In the genomic region with DNA sequence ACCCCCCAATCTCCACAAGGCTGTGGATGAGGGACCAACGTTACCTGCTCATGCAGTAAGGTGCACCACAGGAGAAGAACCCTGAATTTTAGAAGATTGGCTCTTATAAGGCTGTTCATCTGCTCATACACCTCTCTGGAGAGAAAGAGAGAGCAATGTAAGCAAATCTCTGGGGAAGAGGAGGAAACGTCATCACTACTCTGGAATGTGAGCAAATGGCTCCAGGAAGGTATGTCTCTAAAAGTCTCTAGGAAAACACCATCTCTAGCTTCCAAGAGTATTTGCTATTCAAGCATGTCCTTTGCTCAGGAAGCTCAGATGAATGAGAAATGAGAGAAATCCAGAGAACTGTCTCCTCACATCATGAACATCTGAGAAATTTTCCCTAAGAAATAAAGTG, we compare ENCODE assay signal across 27 cellular contexts.
A peak's percentile ranks its signal among the peaks of the same experiment; 100 is the strongest.
DNase-seq lines count a peak whose midpoint lies in the region; FAIRE-seq and TF ChIP-seq lines count a peak whose summit lies in the region.
"Had no signal": no experiment of that assay in that cellular context is flagged by ENCODE, and none has a peak within 500 bp of the region (broad histone marks: within the 10 kb centered on the region; RNA-seq: fewer than 3 reads in every experiment).

No MANE protein-coding gene starts in this region.

- no peak for FAIRE-seq in GM12891 (lab: Jason Lieb, UNC)

- BruUV-seq in mammary epithelial cell (replicated peaks; lab: Mats Ljungman, UMichigan) = no TSS peak

- no peak for DNase-seq in mammary epithelial cell
- DNase-seq in breast epithelium (ENCODE audit: low spot score in 2 of 2) = no peak
- DNase-seq in dermis blood vessel endothelial cell = peak; percentile 23
- peak; percentile 29 for DNase-seq in kidney epithelial cell (ENCODE audit: low read depth)
- no peak for DNase-seq in GM12891 (ENCODE audit: insufficient read length, low spot score)
- DNase-seq in GDM1 (lab: John Stamatoyannopoulos, UW) = no peak
- DNase-seq in DMS 273 treated with DMSO at 0.1 percent for 48 hours (lab: John Stamatoyannopoulos, UW) = no peak
- DNase-seq in endodermal cell = no peak
- DNase-seq: activated CD8-positive, alpha-beta T cell treated with anti-CD3 and anti-CD28 coated beads, Interleukin-2, amount 10 ng/mL, durations not matched to agents 7 days and 5 days; amygdala; CD4-positive, CD25-positive, alpha-beta regulatory T cell; DMS153; left cardiac atrium; NCI-H1417; NCI-H2081; NCI-H2227 treated with DMSO at 0.1 percent for 48 hours; NCI-H748 treated with DMSO at 0.1 percent for 48 hours; posterior cingulate gyrus; right lobe of liver; stimulated activated naive B cell treated with anti-CD40 and anti-IgM and Interleukin-4, amounts not matched to agents 10 μg/mL and 1 μg/mL and 100 μg/mL, for 72 hours; T-helper 17 cell; upper lobe of right lung had no signal

- H3K27ac ChIP-seq in mammary epithelial cell (ENCODE audit: insufficient read depth, low read depth, low read length) (no peak overlapping the region), breast epithelium (no peak overlapping the region), endodermal cell (ENCODE audit: low read depth, low read length) (no peak overlapping the region)
- H3K27ac ChIP-seq: 22Rv1, neural progenitor cell, right lobe of liver, SK-N-MC, upper lobe of right lung had no signal

- peaks cover 3% of the 10 kb centered on the region for H3K36me3 Mint-ChIP-seq in endodermal cell (ENCODE audit: low read depth)
- H3K36me3 Mint-ChIP-seq: activated naive CD4-positive, alpha-beta T cell treated with anti-CD3 and anti-CD28 coated beads, Interleukin-2, amount 50 U/mL, for 24 hours; CD4-positive, CD25-positive, alpha-beta regulatory T cell; stimulated activated naive B cell treated with anti-CD40 and anti-IgM and Interleukin-4, amounts not matched to agents 10 μg/mL and 1 μg/mL and 100 μg/mL, for 72 hours had no signal

- H3K9ac ChIP-seq in mammary epithelial cell (ENCODE audit: insufficient read depth, low read length) (no peak overlapping the region), endodermal cell (ENCODE audit: extremely low read depth, low read length, poor library complexity, severe bottlenecking) (no peak overlapping the region)
- H3K9ac ChIP-seq: neural progenitor cell had no signal

- no peak overlapping the region for H3K27ac Mint-ChIP-seq in endodermal cell
- H3K27ac Mint-ChIP-seq: activated CD8-positive, alpha-beta T cell treated with anti-CD3 and anti-CD28 coated beads, Interleukin-2, amount 10 ng/mL, durations not matched to agents 7 days and 5 days; activated naive CD4-positive, alpha-beta T cell treated with anti-CD3 and anti-CD28 coated beads, Interleukin-2, amount 50 U/mL, for 24 hours; activated T-helper 2 cell treated with anti-CD3 and anti-CD28 coated beads, Interferon-gamma antibody, Interleukin-2, Interleukin-4, amounts not matched to agents 10 μg/mL and 5 μg/mL and 100 μg/mL, durations not matched to agents 14 hours and 24 hours and 36 hours; CD4-positive, CD25-positive, alpha-beta regulatory T cell; neural progenitor cell; stimulated activated naive B cell treated with anti-CD40 and anti-IgM and Interleukin-4, amounts not matched to agents 10 μg/mL and 1 μg/mL and 100 μg/mL, for 72 hours; T-helper 17 cell had no signal

- H3K4me2 ChIP-seq in mammary epithelial cell (ENCODE audit: insufficient read depth, low read depth, low read length) = no peak overlapping the region
- H3K4me2 ChIP-seq: neural progenitor cell had no signal

- intact Hi-C loops in mammary epithelial cell (cut with micrococcal nuclease) (no loop called here), breast epithelium (cut with DNase I; ENCODE audit: low total_unique reads) (no loop called here)

- H3K9me3 ChIP-seq in mammary epithelial cell (replicated peaks; ENCODE audit: insufficient read depth, low read length) = no peaks in the 10 kb centered on the region
- H3K9me3 ChIP-seq in breast epithelium = no peaks in the 10 kb centered on the region
- H3K9me3 ChIP-seq in endodermal cell (ENCODE audit: control insufficient read depth, low read length) = peaks cover 13% of the 10 kb centered on the region
- H3K9me3 ChIP-seq: right lobe of liver, upper lobe of right lung had no signal

- no peaks in the 10 kb centered on the region for H3K79me2 ChIP-seq in mammary epithelial cell (ENCODE audit: insufficient read depth, low read length)

- H3K27me3 Mint-ChIP-seq in endodermal cell (ENCODE audit: insufficient read depth) = no peaks in the 10 kb centered on the region

- H4K20me1 ChIP-seq in mammary epithelial cell (ENCODE audit: insufficient read depth, low read length) = no peaks in the 10 kb centered on the region

- peak overlapping the region; percentile 45 for H2AFZ ChIP-seq in mammary epithelial cell (ENCODE audit: low read depth, low read length)
- H2AFZ ChIP-seq: neural progenitor cell had no signal

- H3K4me1 Mint-ChIP-seq in endodermal cell = peaks cover 15% of the 10 kb centered on the region
- H3K4me1 Mint-ChIP-seq: activated naive CD4-positive, alpha-beta T cell treated with anti-CD3 and anti-CD28 coated beads, Interleukin-2, amount 50 U/mL, for 24 hours; neural progenitor cell; stimulated activated naive B cell treated with anti-CD40 and anti-IgM and Interleukin-4, amounts not matched to agents 10 μg/mL and 1 μg/mL and 100 μg/mL, for 72 hours had no signal

- H3K4me3 Mint-ChIP-seq in endodermal cell = no peak overlapping the region
- H3K4me3 Mint-ChIP-seq: activated CD8-positive, alpha-beta T cell treated with anti-CD3 and anti-CD28 coated beads, Interleukin-2, amount 10 ng/mL, durations not matched to agents 7 days and 5 days; activated naive CD4-positive, alpha-beta T cell treated with anti-CD3 and anti-CD28 coated beads, Interleukin-2, amount 50 U/mL, for 24 hours; CD4-positive, CD25-positive, alpha-beta regulatory T cell; neural progenitor cell; stimulated activated naive B cell treated with anti-CD40 and anti-IgM and Interleukin-4, amounts not matched to agents 10 μg/mL and 1 μg/mL and 100 μg/mL, for 72 hours; T-helper 17 cell had no signal

- TF ChIP-seq POLR2A in breast epithelium (IDR thresholded peaks at IDR 0.05) = no peak
- no peak for TF ChIP-seq POLR2A in GM12891 (IDR thresholded peaks at IDR 0.05; ENCODE audit: low read depth, low read length)

- H3K4me3 ChIP-seq in mammary epithelial cell (replicated peaks in 1 of 3; ENCODE audit: insufficient read depth in 1 of 3, low read depth in 2 of 3, low read length in 3 of 3) = no peak overlapping the region
- H3K4me3 ChIP-seq in breast epithelium = no peak overlapping the region
- no peak overlapping the region for H3K4me3 ChIP-seq in kidney epithelial cell (ENCODE audit: low read depth, low read length)
- H3K4me3 ChIP-seq in endodermal cell (ENCODE audit: low read length) = no peak overlapping the region
- H3K4me3 ChIP-seq: neural progenitor cell, right lobe of liver, SK-N-MC, upper lobe of right lung had no signal

- no peaks in the 10 kb centered on the region for H3K36me3 ChIP-seq in mammary epithelial cell (ENCODE audit: insufficient read depth, low read length)
- H3K36me3 ChIP-seq in breast epithelium = no peaks in the 10 kb centered on the region
- H3K36me3 ChIP-seq in kidney epithelial cell (ENCODE audit: control insufficient read depth, insufficient read depth, low read length) = no peaks in the 10 kb centered on the region
- no peaks in the 10 kb centered on the region for H3K36me3 ChIP-seq in endodermal cell (ENCODE audit: control insufficient read depth, insufficient read depth, low read length)
- H3K36me3 ChIP-seq: neural progenitor cell, right lobe of liver, upper lobe of right lung had no signal

- no peak for TF ChIP-seq CTCF in mammary epithelial cell (conservative IDR thresholded peaks at IDR 0.05 in 1 of 2, IDR thresholded peaks at IDR 0.05 in 1 of 2; ENCODE audit: extremely low read depth in 1 of 2, insufficient read depth in 1 of 2, low read depth in 1 of 2, low read length in 2 of 2)
- no peak for TF ChIP-seq CTCF in breast epithelium (IDR thresholded peaks at IDR 0.05)
- no peak for TF ChIP-seq CTCF in kidney epithelial cell (IDR thresholded peaks at IDR 0.05; ENCODE audit: insufficient read depth, low read length, poor library complexity, severe bottlenecking)
- no peak for TF ChIP-seq CTCF in endodermal cell (conservative IDR thresholded peaks at IDR 0.05)

- peaks cover 6% of the 10 kb centered on the region for H3K4me1 ChIP-seq in mammary epithelial cell (ENCODE audit: insufficient read depth, low read length)
- no peaks in the 10 kb centered on the region for H3K4me1 ChIP-seq in breast epithelium
- H3K4me1 ChIP-seq in endodermal cell (ENCODE audit: control insufficient read depth, insufficient read depth, low read length) = peaks cover 11% of the 10 kb centered on the region
- H3K4me1 ChIP-seq: neural progenitor cell, right lobe of liver, upper lobe of right lung had no signal

- peaks cover 11% of the 10 kb centered on the region for H3K9me3 Mint-ChIP-seq in endodermal cell
- H3K9me3 Mint-ChIP-seq: activated naive CD4-positive, alpha-beta T cell treated with anti-CD3 and anti-CD28 coated beads, Interleukin-2, amount 50 U/mL, for 24 hours; activated T-helper 2 cell treated with anti-CD3 and anti-CD28 coated beads, Interferon-gamma antibody, Interleukin-2, Interleukin-4, amounts not matched to agents 10 μg/mL and 5 μg/mL and 100 μg/mL, durations not matched to agents 14 hours and 24 hours and 36 hours; CD4-positive, CD25-positive, alpha-beta regulatory T cell; stimulated activated naive B cell treated with anti-CD40 and anti-IgM and Interleukin-4, amounts not matched to agents 10 μg/mL and 1 μg/mL and 100 μg/mL, for 72 hours had no signal

- dilution Hi-C loops in mammary epithelial cell (cut with HindIII; ENCODE audit: low sequenced_read_pairs) = no loop called here

- in situ Hi-C loops in mammary epithelial cell (cut with MboI; ENCODE audit: low sequenced_read_pairs in 2 of 2) = no loop called here

- CTCF ChIA-PET in mammary epithelial cell (lab: Charles Lee; ENCODE audit: low non-redundant PET) = no interaction called here

- H3K27me3 ChIP-seq in mammary epithelial cell (ENCODE audit: insufficient read depth, low read length) = no peaks in the 10 kb centered on the region
- H3K27me3 ChIP-seq in breast epithelium = no peaks in the 10 kb centered on the region
- H3K27me3 ChIP-seq in kidney epithelial cell (ENCODE audit: control insufficient read depth, insufficient read depth, low read length) = no peaks in the 10 kb centered on the region
- H3K27me3 ChIP-seq in endodermal cell (ENCODE audit: control insufficient read depth, insufficient read depth, low read length, poor library complexity, severe bottlenecking) = no peaks in the 10 kb centered on the region
- H3K27me3 ChIP-seq: neural progenitor cell, right lobe of liver, upper lobe of right lung had no signal

- 59% methylated on average over 2 of the region's 2 CpGs for WGBS in mammary epithelial cell (ENCODE audit: low coverage, missing lambda C conversion rate)
- 95 to 100% methylated on average over 1 to 2 of the region's 2 CpGs for WGBS in endodermal cell (ENCODE audit: insufficient coverage in 1 of 2, insufficient read length in 1 of 2), 2 experiments

TF ChIP-seq in GM12891, 5 proteins besides CTCF, POLR2A, EP300 and RAD21 (continues in another document):
- TF ChIP-seq POLR2AphosphoS5 (IDR thresholded peaks at IDR 0.05; ENCODE audit: low read depth, low read length) (no peak), PAX5 (IDR thresholded peaks at IDR 0.05; ENCODE audit: insufficient read depth, low read length, severe bottlenecking) (no peak), TAF1 (IDR thresholded peaks at IDR 0.05; ENCODE audit: low read depth, low read length) (no peak), SPI1 (IDR thresholded peaks at IDR 0.05; ENCODE audit: low read depth, low read length) (no peak)

Comparison
In these comparisons a context has a peak if more than half of its experiments do, and no peak if none do; other contexts are left out.
1. DNase-seq: peak in dermis blood vessel endothelial cell (single experiment) and kidney epithelial cell (single experiment); none in mammary epithelial cell (single experiment), breast epithelium (0 of 2), GM12891 (single experiment), GDM1 (single experiment), DMS 273 treated with DMSO at 0.1 percent for 48 hours (single experiment) and endodermal cell (single experiment).